16 cellular contexts compared by ENCODE assay signal in the genomic region with DNA sequence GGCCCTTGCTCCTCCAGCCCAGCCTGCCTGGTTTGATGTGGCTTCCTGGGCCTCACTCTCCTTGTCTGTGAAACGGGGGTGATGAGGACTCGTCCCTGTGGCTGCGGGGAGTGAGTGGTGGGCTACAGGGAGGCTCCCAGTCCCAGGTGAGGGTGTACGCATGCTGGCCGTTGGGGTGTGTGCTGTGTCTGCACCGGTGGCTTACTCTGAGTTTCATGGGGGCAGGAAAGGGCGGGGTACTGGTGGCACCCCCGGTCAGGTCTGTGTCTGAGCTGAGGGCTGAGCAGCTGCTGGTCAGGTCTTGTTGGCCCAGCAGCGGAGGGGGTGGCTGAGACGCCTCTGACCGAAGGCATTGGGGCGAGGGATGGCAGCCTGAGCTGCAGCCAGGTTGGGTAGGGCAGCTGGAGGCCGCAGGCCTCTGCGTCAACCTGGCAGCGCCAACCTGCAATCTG.
"Had no signal": no experiment of that assay in that cellular context is flagged by ENCODE, and none has a peak within 500 bp of the region (broad histone marks: within the 10 kb centered on the region; RNA-seq: fewer than 3 reads in every experiment).

No MANE protein-coding gene starts in this region.

- H3K4me3 Mint-ChIP-seq: activated naive CD4-positive, alpha-beta T cell treated with anti-CD3 and anti-CD28 coated beads, Interleukin-2, amount 50 U/mL, for 24 hours; memory B cell; natural killer cell; stimulated activated naive CD8-positive, alpha-beta T cell treated with anti-CD3 and anti-CD28 coated beads, Interleukin-15, Interleukin-2, amounts not matched to agents 100 ng/mL and 50 ng/mL, for 24 hours; T-helper 2 cell treated with Interferon-gamma antibody and Interleukin-4, amounts not matched to agents 5 μg/mL and 100 μg/mL, for 36 hours had no signal

- H3K4me3 ChIP-seq: coronary artery, esophagus squamous epithelium, left ventricle myocardium inferior, skin epidermis, suprapubic skin had no signal

- H3K27ac ChIP-seq: coronary artery, esophagus squamous epithelium, left ventricle myocardium inferior, skin epidermis, suprapubic skin had no signal

- H3K36me3 Mint-ChIP-seq: activated naive CD4-positive, alpha-beta T cell treated with anti-CD3 and anti-CD28 coated beads, Interleukin-2, amount 50 U/mL, for 24 hours; natural killer cell had no signal

- H3K27me3 Mint-ChIP-seq: activated naive CD4-positive, alpha-beta T cell treated with anti-CD3 and anti-CD28 coated beads, Interleukin-2, amount 50 U/mL, for 24 hours; memory B cell; stimulated activated naive CD8-positive, alpha-beta T cell treated with anti-CD3 and anti-CD28 coated beads, Interleukin-15, Interleukin-2, amounts not matched to agents 100 ng/mL and 50 ng/mL, for 24 hours had no signal

- H3K9me3 ChIP-seq: esophagus squamous epithelium, left ventricle myocardium inferior, suprapubic skin had no signal

- H3K27ac Mint-ChIP-seq: activated naive CD4-positive, alpha-beta T cell treated with anti-CD3 and anti-CD28 coated beads, Interleukin-2, amount 50 U/mL, for 24 hours; memory B cell; stimulated activated naive CD8-positive, alpha-beta T cell treated with anti-CD3 and anti-CD28 coated beads, Interleukin-15, Interleukin-2, amounts not matched to agents 100 ng/mL and 50 ng/mL, for 24 hours; T-helper 2 cell treated with Interferon-gamma antibody and Interleukin-4, amounts not matched to agents 5 μg/mL and 100 μg/mL, for 36 hours had no signal

- ATAC-seq: natural killer cell had no signal

- DNase-seq: activated CD4-positive, alpha-beta T cell treated with anti-CD3 and anti-CD28 coated beads, Interleukin-2, amount 50 U/mL, for 1 hour; activated effector memory CD4-positive, alpha-beta T cell treated with Interleukin-2 at 50 U/mL for 16 hours; esophagus squamous epithelium; hippocampal formation; left ventricle myocardium inferior; natural killer cell; nucleus accumbens; stimulated activated CD4-positive, alpha-beta T cell treated with anti-CD3 and anti-CD28 coated beads, Interleukin-4, amount 100 ng/mL, for 24 hours; trophoblast cell had no signal

- H3K27me3 ChIP-seq: esophagus squamous epithelium, suprapubic skin had no signal

- H3K9me3 Mint-ChIP-seq: activated naive CD4-positive, alpha-beta T cell treated with anti-CD3 and anti-CD28 coated beads, Interleukin-2, amount 50 U/mL, for 24 hours; memory B cell; natural killer cell; stimulated activated naive CD8-positive, alpha-beta T cell treated with anti-CD3 and anti-CD28 coated beads, Interleukin-15, Interleukin-2, amounts not matched to agents 100 ng/mL and 50 ng/mL, for 24 hours; T-helper 2 cell treated with Interferon-gamma antibody and Interleukin-4, amounts not matched to agents 5 μg/mL and 100 μg/mL, for 36 hours had no signal
